8 cellular contexts compared by ENCODE assay signal in genomic region chr1:112674986-112675727, GRCh38. TPM values are rescaled to one million over a fixed set of nuclear protein-coding genes. Genes with fewer than 3 reads are reported as not detected.
DNase-seq lines count a peak whose midpoint lies in the region; ATAC-seq and TF ChIP-seq lines count a peak whose summit lies in the region.

No MANE protein-coding gene starts in this region.

- RAD21 ChIA-PET in HCT116 (lab: Charles Lee; ENCODE audit: low non-redundant PET in 1 of 2, low total read pairs in 2 of 2, uncharacterized antibody in 2 of 2, unreplicated experiment in 2 of 2) = interaction anchor here in 1 of 2 experiments (1.2 kb wide), 1 partner anchor 41 kb away, joined by 3 read pairs; no protein-coding TSS in a partner anchor

- no peak for DNase-seq in GM12864 (ENCODE audit: low read depth)
- DNase-seq in HCT116 (ENCODE audit: low read depth, low spot score) = no peak
- peak; percentile 54 for DNase-seq in NCI-H1092 (lab: John Stamatoyannopoulos, UW)
- DNase-seq in activated CD4-positive, alpha-beta T cell treated with anti-CD3 and anti-CD28 coated beads, Interleukin-2, amount 50 U/mL, for 1 hour = peak; percentile 34
- no peak for DNase-seq in EL

- TF ChIP-seq CTCF in GM12864 (IDR thresholded peaks at IDR 0.05; ENCODE audit: low read depth, low read length, missing control alignments) (peak; percentile 3), HCT116 (IDR thresholded peaks at IDR 0.05 in 2 of 3, conservative IDR thresholded peaks at IDR 0.05 in 1 of 3; ENCODE audit: borderline replicate concordance in 1 of 3, insufficient read depth in 1 of 3, low read depth in 2 of 3, low read length in 2 of 3) (no peak)

- no peak for TF ChIP-seq POLR2A in HCT116 (IDR thresholded peaks at IDR 0.05; ENCODE audit: borderline replicate concordance, extremely low read depth, insufficient read depth, insufficient read length)

- H3K27ac Mint-ChIP-seq in stimulated activated memory B cell treated with anti-CD40 and anti-IgM and Interleukin-4, amounts not matched to agents 10 μg/mL and 1 μg/mL and 100 μg/mL, for 72 hours = peak overlapping the region; percentile 98

- TF ChIP-seq RAD21 in HCT116 (IDR thresholded peaks at IDR 0.05; ENCODE audit: low read depth) = no peak

- intact Hi-C loops in HCT116 (cut with micrococcal nuclease) = loop anchor here (2.0 kb wide), 1 partner anchor 30 kb away; no protein-coding TSS in a partner anchor

- H3K9me3 ChIP-seq in HCT116 (ENCODE audit: control insufficient read depth in 1 of 2, insufficient read depth in 1 of 2, low read depth in 1 of 2, low read length in 2 of 2) (no peaks in the 10 kb centered on the region), ectodermal cell (ENCODE audit: control insufficient read depth, low read length) (no peaks in the 10 kb centered on the region), mesodermal cell (ENCODE audit: control insufficient read depth, low read length) (no peaks in the 10 kb centered on the region)

- H3K36me3 ChIP-seq in HCT116 (ENCODE audit: control insufficient read depth in 1 of 2, insufficient read depth in 2 of 2, low read length in 2 of 2) (peaks cover under 1% of the 10 kb centered on the region in 2 experiments; a peak in 2 of 4 replicates), ectodermal cell (ENCODE audit: control insufficient read depth, insufficient read depth, low read length) (peaks cover 6% of the 10 kb centered on the region), mesodermal cell (ENCODE audit: control insufficient read depth, insufficient read depth, low read length) (peaks cover 24% of the 10 kb centered on the region)

- POLR2A ChIA-PET in HCT116 (lab: Charles Lee) = interaction anchor here (1.2 to 2.4 kb wide), 3 partner anchors 25 to 35 kb away, joined by 3 to 9 read pairs (median 9); no protein-coding TSS in a partner anchor

- H3K4me1 Mint-ChIP-seq in stimulated activated memory B cell treated with anti-CD40 and anti-IgM and Interleukin-4, amounts not matched to agents 10 μg/mL and 1 μg/mL and 100 μg/mL, for 72 hours = peaks cover 40% of the 10 kb centered on the region

- no peak overlapping the region for H2AFZ ChIP-seq in HCT116 (ENCODE audit: low read depth, low read length, poor library complexity, severe bottlenecking)

- H3K27me3 ChIP-seq in HCT116 (ENCODE audit: insufficient read depth, low read length) = no peaks in the 10 kb centered on the region
- H3K27me3 ChIP-seq in ectodermal cell (ENCODE audit: control insufficient read depth, insufficient read depth, low read length, poor library complexity, severe bottlenecking) = no peaks in the 10 kb centered on the region

- H3K4me1 ChIP-seq in HCT116 (ENCODE audit: control insufficient read depth in 1 of 2, insufficient read depth in 2 of 2, low read length in 2 of 2) (peaks cover 4 to 29% of the 10 kb centered on the region in 2 experiments; a peak in 3 of 4 replicates), ectodermal cell (ENCODE audit: control insufficient read depth, insufficient read depth, low read length) (peaks cover 4% of the 10 kb centered on the region), mesodermal cell (ENCODE audit: control insufficient read depth, insufficient read depth, low read length, poor library complexity, severe bottlenecking) (peaks cover 5% of the 10 kb centered on the region)

- BruUV-seq in HCT116 (replicated peaks; lab: Mats Ljungman, UMichigan) = no TSS peak

- H3K4me3 ChIP-seq in GM12864 (ENCODE audit: low read depth, low read length) (peak overlapping the region; percentile 92), HCT116 (replicated peaks in 1 of 2; ENCODE audit: low read depth in 1 of 2, low read length in 2 of 2) (peak overlapping the region; percentile 71 to 72), ectodermal cell (ENCODE audit: insufficient read depth, low read depth, low read length) (peak overlapping the region; percentile 88), mesodermal cell (ENCODE audit: extremely low read depth, insufficient read depth, low read length, poor library complexity, severe bottlenecking) (peak overlapping the region; percentile 64)

- H3K4me2 ChIP-seq in HCT116 (ENCODE audit: low read length) = peak overlapping the region; percentile 88

- H3K9ac ChIP-seq in HCT116 (ENCODE audit: low read length) = peak overlapping the region; percentile 88

- peak; percentile 67 for ATAC-seq in HCT116
- ATAC-seq in stimulated activated memory B cell treated with anti-CD40 and anti-IgM and Interleukin-4, amounts not matched to agents 10 μg/mL and 1 μg/mL and 100 μg/mL, for 72 hours = peak; percentile 64

- peaks cover 7% of the 10 kb centered on the region for H3K36me3 Mint-ChIP-seq in stimulated activated memory B cell treated with anti-CD40 and anti-IgM and Interleukin-4, amounts not matched to agents 10 μg/mL and 1 μg/mL and 100 μg/mL, for 72 hours

- H3K9me2 ChIP-seq in HCT116 (ENCODE audit: insufficient read depth) = no peaks in the 10 kb centered on the region

- peak overlapping the region; percentile 99 for H3K4me3 Mint-ChIP-seq in stimulated activated memory B cell treated with anti-CD40 and anti-IgM and Interleukin-4, amounts not matched to agents 10 μg/mL and 1 μg/mL and 100 μg/mL, for 72 hours

- H3K9me3 Mint-ChIP-seq in stimulated activated memory B cell treated with anti-CD40 and anti-IgM and Interleukin-4, amounts not matched to agents 10 μg/mL and 1 μg/mL and 100 μg/mL, for 72 hours = no peaks in the 10 kb centered on the region

- peak overlapping the region; percentile 88 for H3K27ac ChIP-seq in HCT116 (ENCODE audit: low read depth, low read length)
- H3K27ac ChIP-seq in ectodermal cell (ENCODE audit: insufficient read depth, low read depth, low read length, poor library complexity, severe bottlenecking) = peak overlapping the region; percentile 56
- H3K27ac ChIP-seq in mesodermal cell (ENCODE audit: low read depth, low read length, severe bottlenecking) = peak overlapping the region; percentile 80

- no peaks in the 10 kb centered on the region for H3K27me3 Mint-ChIP-seq in stimulated activated memory B cell treated with anti-CD40 and anti-IgM and Interleukin-4, amounts not matched to agents 10 μg/mL and 1 μg/mL and 100 μg/mL, for 72 hours

- 0 to 1% methylated on average over 68 of the region's 68 CpGs for WGBS in ectodermal cell, 2 experiments
- 0 to 1% methylated on average over 43 to 46 of the region's 68 CpGs for WGBS in mesodermal cell (ENCODE audit: insufficient coverage in 2 of 2), 2 experiments

- peaks cover 33% of the 10 kb centered on the region for H3K79me2 ChIP-seq in HCT116 (ENCODE audit: insufficient read depth, low read length)

- CTCF ChIA-PET in HCT116 (lab: Charles Lee) = interaction anchor here (0.9 kb wide), 1 partner anchor 284 kb away, joined by 4 read pairs; no protein-coding TSS in a partner anchor

- H4K20me1 ChIP-seq in HCT116 (ENCODE audit: insufficient read depth) = no peaks in the 10 kb centered on the region

TF ChIP-seq in HCT116, 20 proteins besides CTCF, POLR2A, EP300 and RAD21 (continues in another document):
- TF ChIP-seq SIN3A (IDR thresholded peaks at IDR 0.05; ENCODE audit: low read depth) (peak; percentile 42; the same call in 1 of the 2 replicates), CEBPB (IDR thresholded peaks at IDR 0.05; ENCODE audit: low read depth) (no peak), EGR1 (IDR thresholded peaks at IDR 0.05; ENCODE audit: low read depth) (peak; percentile 53), TCF7L2 (IDR thresholded peaks at IDR 0.05; ENCODE audit: borderline replicate concordance, extremely low read depth, insufficient read depth, insufficient read length) (no peak), POLR2AphosphoS5 (IDR thresholded peaks at IDR 0.05; ENCODE audit: low read depth, low read length) (no peak; the same call in 1 of the 2 replicates)

RNA-seq across cellular contexts. Expression of gene MOV10, which starts 0.7 kb away (rescaled TPM):
- 109 TPM for total RNA-seq in HCT116 (2021; ENCODE audit: unreplicated experiment)
- 111 and 121 TPM in 2 replicates for polyA plus RNA-seq in HCT116 (2012)
- 71.8 TPM for polyA plus RNA-seq in ectodermal cell (2013, experiment 1 of 4)
- polyA plus RNA-seq in ectodermal cell (2013, experiment 2 of 4) = 73.5 TPM
- polyA plus RNA-seq in ectodermal cell (2013, experiment 3 of 4) = 69.1 TPM
- 73.8 TPM for polyA plus RNA-seq in ectodermal cell (2013, experiment 4 of 4)
- 48.3 TPM for polyA plus RNA-seq in mesodermal cell (2013, experiment 1 of 2)
- polyA plus RNA-seq in mesodermal cell (2013, experiment 2 of 2) = 41.3 TPM

RNA-seq across cellular contexts. Expression of gene RHOC, which starts 31.8 kb away (rescaled TPM):
- total RNA-seq in HCT116 (2021; ENCODE audit: unreplicated experiment) = 154 TPM
- 306 and 377 TPM in 2 replicates for polyA plus RNA-seq in HCT116 (2012)
- 42.2 TPM for polyA plus RNA-seq in ectodermal cell (2013, experiment 1 of 4)
- 52.4 TPM for polyA plus RNA-seq in ectodermal cell (2013, experiment 2 of 4)
- 45.9 TPM for polyA plus RNA-seq in ectodermal cell (2013, experiment 3 of 4)
- polyA plus RNA-seq in ectodermal cell (2013, experiment 4 of 4) = 55.5 TPM
- 367 TPM for polyA plus RNA-seq in mesodermal cell (2013, experiment 1 of 2)
- polyA plus RNA-seq in mesodermal cell (2013, experiment 2 of 2) = 306 TPM

RNA-seq across cellular contexts. Expression of gene PPM1J, which starts 40.0 kb away (rescaled TPM):
- total RNA-seq in HCT116 (2021; ENCODE audit: unreplicated experiment) = 7.5 TPM
- 8.6 and 9.0 TPM in 2 replicates for polyA plus RNA-seq in HCT116 (2012)
- polyA plus RNA-seq in ectodermal cell (2013, experiment 1 of 4) = 1.8 TPM
- 1.7 TPM for polyA plus RNA-seq in ectodermal cell (2013, experiment 2 of 4)
- 0.91 TPM for polyA plus RNA-seq in ectodermal cell (2013, experiment 3 of 4)
- polyA plus RNA-seq in ectodermal cell (2013, experiment 4 of 4) = 1.1 TPM
- polyA plus RNA-seq in mesodermal cell (2013, experiment 1 of 2) = 4.6 TPM
- polyA plus RNA-seq in mesodermal cell (2013, experiment 2 of 2) = 4.2 TPM

RNA-seq across cellular contexts. Expression of gene CAPZA1, which starts 55.5 kb away (rescaled TPM):
- total RNA-seq in HCT116 (2021; ENCODE audit: unreplicated experiment) = 148 TPM
- polyA plus RNA-seq in HCT116 (2012) = 69.9 and 84.1 TPM in 2 replicates
- 153 TPM for polyA plus RNA-seq in ectodermal cell (2013, experiment 1 of 4)
- polyA plus RNA-seq in ectodermal cell (2013, experiment 2 of 4) = 149 TPM
- 116 TPM for polyA plus RNA-seq in ectodermal cell (2013, experiment 3 of 4)
- 124 TPM for polyA plus RNA-seq in ectodermal cell (2013, experiment 4 of 4)
- polyA plus RNA-seq in mesodermal cell (2013, experiment 1 of 2) = 145 TPM
- 155 TPM for polyA plus RNA-seq in mesodermal cell (2013, experiment 2 of 2)

RNA-seq across cellular contexts. Expression of gene ST7L, which starts 56.2 kb away (rescaled TPM):
- total RNA-seq in HCT116 (2021; ENCODE audit: unreplicated experiment) = 19.9 TPM
- 6.2 and 7.8 TPM in 2 replicates for polyA plus RNA-seq in HCT116 (2012)
- polyA plus RNA-seq in ectodermal cell (2013, experiment 1 of 4) = 19.3 TPM
- polyA plus RNA-seq in ectodermal cell (2013, experiment 2 of 4) = 26.8 TPM
- 21.6 TPM for polyA plus RNA-seq in ectodermal cell (2013, experiment 3 of 4)
- polyA plus RNA-seq in ectodermal cell (2013, experiment 4 of 4) = 22.4 TPM
- 15.4 TPM for polyA plus RNA-seq in mesodermal cell (2013, experiment 1 of 2)
- polyA plus RNA-seq in mesodermal cell (2013, experiment 2 of 2) = 13.3 TPM

Comparison
In these comparisons a context has a peak if more than half of its experiments do, and no peak if none do; other contexts are left out.
1. DNase-seq: peak in NCI-H1092 (single experiment) and activated CD4-positive, alpha-beta T cell treated with anti-CD3 and anti-CD28 coated beads, Interleukin-2, amount 50 U/mL, for 1 hour (single experiment); none in GM12864 (single experiment), HCT116 (single experiment) and EL (single experiment).
2. Peak in every context shown above with its lines, with median percentiles within 50 percentile points of each other: H3K4me3 ChIP-seq and H3K27ac ChIP-seq.